In genomic region chr6:30883743-30884520, GRCh38 we compare ENCODE assay signal across 1 cellular context.
A peak's percentile ranks its signal among the peaks of the same experiment; 100 is the strongest.
TF ChIP-seq lines count a peak whose summit lies in the region.

Gene DDR1 (plus strand): TSS chr6:30884519. CDS start chr6:30888730, 4,211 bp downstream.

TF ChIP-seq in H1, 55 proteins besides CTCF, POLR2A, EP300 and RAD21 (continued from another document):
- 0 out of 2 replicates have a peak, but pooled peaks have one; percentile 12 for TF ChIP-seq PHF8 (conservative IDR thresholded peaks at IDR 0.05; ENCODE audit: low read depth, low read length)
- no peak for TF ChIP-seq SIRT6 (IDR thresholded peaks at IDR 0.05; ENCODE audit: low read length)
- no peak for TF ChIP-seq RXRA (IDR thresholded peaks at IDR 0.05; ENCODE audit: insufficient read depth, low read depth, low read length)
- no peak for TF ChIP-seq ASH2L (IDR thresholded peaks at IDR 0.05; ENCODE audit: low read length)
- TF ChIP-seq EZH2 (IDR thresholded peaks at IDR 0.05; ENCODE audit: low read depth, low read length, severe bottlenecking): no peak
- TF ChIP-seq SIN3A (conservative IDR thresholded peaks at IDR 0.05 in 1 of 2, IDR thresholded peaks at IDR 0.05 in 1 of 2; ENCODE audit: low read depth in 1 of 2, low read length in 2 of 2): peak in 1 of 2 experiments; percentile 17; a peak in 1 of 4 replicates
- TF ChIP-seq BRCA1 (IDR thresholded peaks at IDR 0.05; ENCODE audit: low read depth, low read length): no peak
- TF ChIP-seq POU5F1 (IDR thresholded peaks at IDR 0.05; ENCODE audit: low read depth, low read length): no peak
- TF ChIP-seq FOSL1 (IDR thresholded peaks at IDR 0.05; ENCODE audit: insufficient read depth, low read depth, low read length): no peak
- no peak for TF ChIP-seq TBP (IDR thresholded peaks at IDR 0.05; ENCODE audit: low read depth, low read length)
- no peak for TF ChIP-seq CBX5 (IDR thresholded peaks at IDR 0.05; ENCODE audit: low read depth, low read length)
- no peak for TF ChIP-seq MAX (IDR thresholded peaks at IDR 0.05)
- no peak for TF ChIP-seq SIX5 (IDR thresholded peaks at IDR 0.05; ENCODE audit: low read depth, low read length)
